16 cellular contexts compared by ENCODE assay signal in genomic region chr5:123204224-123204623, GRCh38.
A peak's percentile ranks its signal among the peaks of the same experiment; 100 is the strongest.
DNase-seq lines count a peak whose midpoint lies in the region; ATAC-seq and TF ChIP-seq lines count a peak whose summit lies in the region.
"Had no signal": no experiment of that assay in that cellular context is flagged by ENCODE, and none has a peak within 500 bp of the region (broad histone marks: within the 10 kb centered on the region; RNA-seq: fewer than 3 reads in every experiment).

No MANE protein-coding gene starts in this region.

- no peak for ATAC-seq in omental fat pad (ENCODE audit: low FRiP score)

- H3K79me2 ChIP-seq in GM23248 (ENCODE audit: insufficient read depth) (no peaks in the 10 kb centered on the region), smooth muscle cell (ENCODE audit: low read depth) (no peaks in the 10 kb centered on the region)

- no peak overlapping the region for H3K9ac ChIP-seq in GM23248
- H3K9ac ChIP-seq in smooth muscle cell (ENCODE audit: low read depth), result no peak overlapping the region

- DNase-seq in GM23248 (peak; percentile 24), RPMI7951 (ENCODE audit: low read depth) (peak; percentile 8), foreskin melanocyte (peak; percentile 3), smooth muscle cell (lab: John Stamatoyannopoulos, UW; ENCODE audit: unreplicated experiment) (no peak), SHP77 treated with DMSO at 0.1 percent for 48 hours (lab: John Stamatoyannopoulos, UW) (no peak), omental fat pad (ENCODE audit: low spot score) (no peak), hippocampal formation (lab: John Stamatoyannopoulos, UW) (no peak)
- DNase-seq: CD4-positive, alpha-beta T cell; DMS79 treated with DMSO at 0.1 percent for 48 hours; GDM1; H7; MV-4-11; NCI-H1417 treated with DMSO at 0.1 percent for 48 hours; NCI-H2029; NCI-H2171 treated with DMSO at 0.1 percent for 48 hours; NCI-H774 had no signal

- 80 to 91% methylated on average over 2 of the region's 2 CpGs for WGBS in GM23248 (ENCODE audit: low coverage in 1 of 2, low lambda C conversion rate in 2 of 2, missing lambda C conversion rate in 2 of 2), 2 experiments
- WGBS in smooth muscle cell (ENCODE audit: low lambda C conversion rate), result 38% methylated on average over 2 of the region's 2 CpGs

- H2AFZ ChIP-seq in GM23248 (no peak overlapping the region), smooth muscle cell (ENCODE audit: low read depth) (no peak overlapping the region)

- H3K9me2 ChIP-seq in GM23248 (ENCODE audit: insufficient read depth), result no peaks in the 10 kb centered on the region

- H3K36me3 ChIP-seq in GM23248 (ENCODE audit: low read depth), result no peaks in the 10 kb centered on the region
- H3K36me3 ChIP-seq in smooth muscle cell (ENCODE audit: low read depth), result no peaks in the 10 kb centered on the region

- H3K27me3 ChIP-seq in GM23248 (replicated peaks; ENCODE audit: insufficient read depth), result no peaks in the 10 kb centered on the region
- no peaks in the 10 kb centered on the region for H3K27me3 ChIP-seq in smooth muscle cell (ENCODE audit: low read depth)

- no peaks in the 10 kb centered on the region for H3K9me3 ChIP-seq in GM23248 (ENCODE audit: low read depth)
- H3K9me3 ChIP-seq in smooth muscle cell (replicated peaks; ENCODE audit: low read depth), result no peaks in the 10 kb centered on the region

- in situ Hi-C loops in GM23248 (cut with MboI), result no loop called here

- TF ChIP-seq CTCF in smooth muscle cell (IDR thresholded peaks at IDR 0.05; ENCODE audit: borderline replicate concordance, insufficient read depth, poor library complexity, severe bottlenecking) (no peak), omental fat pad (IDR thresholded peaks at IDR 0.05) (no peak)

- no peak overlapping the region for H3K4me2 ChIP-seq in GM23248 (ENCODE audit: unreplicated experiment)
- peak overlapping the region; percentile 57 for H3K4me2 ChIP-seq in smooth muscle cell

- H3F3A ChIP-seq in GM23248 (ENCODE audit: insufficient read depth), result peaks cover 7% of the 10 kb centered on the region
- H3F3A ChIP-seq in smooth muscle cell (ENCODE audit: low read depth), result peaks cover 45% of the 10 kb centered on the region

- no peak overlapping the region for H3K27ac ChIP-seq in GM23248
- peak overlapping the region; percentile 100 for H3K27ac ChIP-seq in smooth muscle cell (ENCODE audit: low read depth)

- H3K4me1 ChIP-seq in GM23248 (ENCODE audit: insufficient read depth) (peaks cover 24% of the 10 kb centered on the region), smooth muscle cell (ENCODE audit: low read depth) (peaks cover 39% of the 10 kb centered on the region)

- no peak overlapping the region for H3K4me3 ChIP-seq in GM23248
- no peak overlapping the region for H3K4me3 ChIP-seq in smooth muscle cell

- no peaks in the 10 kb centered on the region for H4K20me1 ChIP-seq in GM23248 (ENCODE audit: insufficient read depth)
- H4K20me1 ChIP-seq in smooth muscle cell (ENCODE audit: low read depth), result no peaks in the 10 kb centered on the region

Comparison
In these comparisons a context has a peak if more than half of its experiments do, and no peak if none do; other contexts are left out.
1. DNase-seq: peak in GM23248 (single experiment), RPMI7951 (single experiment) and foreskin melanocyte (single experiment); none in smooth muscle cell (single experiment), SHP77 treated with DMSO at 0.1 percent for 48 hours (single experiment), omental fat pad (single experiment) and hippocampal formation (0 of 2).